ENCODE assay signal across 28 cellular contexts in the genomic region with DNA sequence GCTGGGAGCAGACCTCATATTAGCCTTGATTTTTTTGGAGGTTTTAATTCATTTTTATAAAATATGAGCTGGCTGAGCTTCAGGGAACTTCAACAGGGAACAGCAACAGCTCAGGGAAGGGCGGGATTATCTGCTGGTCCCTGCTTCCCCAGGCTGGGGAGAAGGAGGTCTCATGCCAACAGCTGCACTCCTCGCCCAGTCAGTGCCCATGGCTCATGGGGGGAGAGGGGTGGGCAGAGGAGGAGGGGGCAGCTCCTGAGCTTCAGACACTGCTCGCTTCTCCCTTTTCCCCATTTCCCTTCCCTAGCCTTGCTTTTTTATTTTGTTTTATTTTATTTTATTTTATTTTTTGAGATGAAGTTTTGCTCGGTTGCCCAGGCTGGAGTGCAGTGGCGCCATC. TPM values are rescaled to one million over a fixed set of nuclear protein-coding genes. Genes with fewer than 3 reads are reported as not detected.
"Had no signal": no experiment of that assay in that cellular context is flagged by ENCODE, and none has a peak within 500 bp of the region (broad histone marks: within the 10 kb centered on the region; RNA-seq: fewer than 3 reads in every experiment).

No MANE protein-coding gene starts in this region.

- H3K9me3 Mint-ChIP-seq: activated CD4-positive, alpha-beta memory T cell treated with anti-CD3 and anti-CD28 coated beads, Interleukin-2, amount 10 ng/mL, durations not matched to agents 7 days and 5 days; activated naive CD8-positive, alpha-beta T cell treated with anti-CD3 and anti-CD28 coated beads for 36 hours had no signal

- H3K36me3 ChIP-seq: adrenal gland, breast epithelium, SJCRH30, WERI-Rb-1 had no signal

- H3K9ac ChIP-seq: KMS-11 had no signal

- H3K4me3 ChIP-seq: adrenal gland, body of pancreas, breast epithelium, PC-9, SJCRH30, SK-N-MC had no signal

- H3K9me3 ChIP-seq: adrenal gland, body of pancreas, breast epithelium, SJCRH30 had no signal

- H3K27me3 ChIP-seq: adrenal gland, body of pancreas, breast epithelium, SJCRH30 had no signal

- H3K36me3 Mint-ChIP-seq: activated naive CD8-positive, alpha-beta T cell treated with anti-CD3 and anti-CD28 coated beads for 36 hours had no signal

- DNase-seq: activated CD4-positive, alpha-beta T cell treated with anti-CD3 and anti-CD28 coated beads for 1 hour; activated CD4-positive, alpha-beta T cell treated with anti-CD3 and anti-CD28 coated beads for 48 hours; activated CD4-positive, CD25-positive, alpha-beta regulatory T cell; activated CD8-positive, alpha-beta memory T cell treated with anti-CD3 and anti-CD28 coated beads, Interleukin-2, amount 50 U/mL, for 4 hours; activated effector memory CD4-positive, alpha-beta T cell treated with Interleukin-2 at 50 U/mL for 16 hours; activated naive CD4-positive, alpha-beta T cell treated with anti-CD3 and anti-CD28 coated beads, Interleukin-2, amount 50 U/mL, for 16 hours; activated naive CD8-positive, alpha-beta T cell treated with anti-CD3 and anti-CD28 coated beads for 36 hours; MM.1S; MV-4-11; NCI-H1436 treated with DMSO at 0.1 percent for 48 hours; NCI-H2029; NCI-H345; NCI-H524 treated with DMSO at 0.1 percent for 48 hours; NK-92 treated with Interleukin-12 subunit alpha and Interleukin-12 subunit beta, amount 100 ng/mL, for 24 hours; T1000; WERI-Rb-1 had no signal

- H3K27ac Mint-ChIP-seq: activated naive CD8-positive, alpha-beta T cell treated with anti-CD3 and anti-CD28 coated beads for 36 hours had no signal

- H3K4me2 ChIP-seq: KMS-11, PC-9 had no signal

- H3K27ac ChIP-seq: adrenal gland, body of pancreas, breast epithelium, KMS-11, PC-9, SJCRH30, SK-N-MC, WERI-Rb-1 had no signal

- H2AFZ ChIP-seq: PC-9 had no signal

- H3K4me1 ChIP-seq: breast epithelium had no signal

RNA-seq across cellular contexts. Expression of gene OTOF, which starts 0.4 kb away (rescaled TPM):
- total RNA-seq: astrocyte, cardiac septum, NCI-H460, OCI-LY7, PC-9 had no signal
